ENCODE assay signal across 8 cellular contexts in genomic region chr3:127547761-127548605, GRCh38. TPM values are rescaled to one million over a fixed set of nuclear protein-coding genes. Genes with fewer than 3 reads are reported as not detected.
DNase-seq lines count a peak whose midpoint lies in the region; ATAC-seq and FAIRE-seq lines count a peak whose summit lies in the region.

No MANE protein-coding gene starts in this region.

- H3K27me3 ChIP-seq in mesendoderm (ENCODE audit: insufficient read depth, low read length, poor library complexity): no peaks in the 10 kb centered on the region

- H3K9ac ChIP-seq in mesendoderm (ENCODE audit: low read length): peak overlapping the region; percentile 70

- H3K4me3 ChIP-seq in GM08714 (ENCODE audit: low read length): peak overlapping the region; percentile 44; the same call in 1 of the 2 replicates
- peak overlapping the region; percentile 33 for H3K4me3 ChIP-seq in mesendoderm (ENCODE audit: low read length)

- no peak overlapping the region for H3K4ac ChIP-seq in mesendoderm (ENCODE audit: low read depth, low read length)

- H3K27ac ChIP-seq in mesendoderm (ENCODE audit: low read depth, low read length): no peak overlapping the region

- H3K4me1 Mint-ChIP-seq in effector memory CD8-positive, alpha-beta T cell (ENCODE audit: low read depth in 2 of 2): peaks cover 9 to 16% of the 10 kb centered on the region in 2 donors

- no peak overlapping the region for H3K23ac ChIP-seq in mesendoderm (ENCODE audit: low read length)

- H3K79me1 ChIP-seq in mesendoderm (ENCODE audit: low read length): no peaks in the 10 kb centered on the region

- H3K18ac ChIP-seq in mesendoderm (ENCODE audit: low read length): no peak overlapping the region

- no peaks in the 10 kb centered on the region for H3K36me3 ChIP-seq in mesendoderm (ENCODE audit: control insufficient read depth, insufficient read depth, low read length)

- peak; percentile 76 for ATAC-seq in HG03159 (IDR thresholded peaks at IDR 0.05; ENCODE audit: unreplicated experiment)
- ATAC-seq in effector memory CD8-positive, alpha-beta T cell (replicated peaks): peak; percentile 88

- no peak overlapping the region for H2BK5ac ChIP-seq in mesendoderm (ENCODE audit: low read length)

- H2BK15ac ChIP-seq in mesendoderm (replicated peaks; ENCODE audit: low read depth): no peak overlapping the region

- no peaks in the 10 kb centered on the region for H3K9me3 Mint-ChIP-seq in effector memory CD8-positive, alpha-beta T cell

- H3K27me3 Mint-ChIP-seq in effector memory CD8-positive, alpha-beta T cell: peaks cover 7 to 28% of the 10 kb centered on the region in 2 donors

- H3K4me1 ChIP-seq in mesendoderm (ENCODE audit: control insufficient read depth, low read depth, low read length): peaks cover 3% of the 10 kb centered on the region

- no peak overlapping the region for H2BK120ac ChIP-seq in mesendoderm (ENCODE audit: low read depth, low read length)

- no CpG with 5 or more reads among the region's 42 CpGs for whole genome bisulfite sequencing in mesendoderm (ENCODE audit: extremely low coverage, insufficient coverage, low lambda C conversion rate)

- peak overlapping the region; percentile 67 to 90 for H3K27ac Mint-ChIP-seq in effector memory CD8-positive, alpha-beta T cell

- peak; percentile 22 for DNase-seq in NCI-H748 treated with DMSO at 0.1 percent for 48 hours (lab: John Stamatoyannopoulos, UW)
- peak; percentile 38 to 67 (median 65) for DNase-seq in activated CD8-positive, alpha-beta memory T cell treated with anti-CD3 and anti-CD28 coated beads for 48 hours (ENCODE audit: low read depth in 2 of 3, low spot score in 2 of 3)
- peak; percentile 72 to 75 (median 73) for DNase-seq in effector memory CD8-positive, alpha-beta T cell
- peak; percentile 86 for DNase-seq in mesendoderm
- peak; percentile 50 for DNase-seq in stimulated activated CD8-positive, alpha-beta memory T cell treated with anti-CD3 and anti-CD28 coated beads, Interleukin-15, amount 100 ng/mL, for 1 hour (ENCODE audit: low read depth)
- no peak for DNase-seq in RCC 7860 (ENCODE audit: low spot score)

- H4K8ac ChIP-seq in mesendoderm (ENCODE audit: low read depth, low read length): no peak overlapping the region

- peak overlapping the region; percentile 90 for H3K56ac ChIP-seq in mesendoderm (ENCODE audit: low read length)

- H2AK5ac ChIP-seq in mesendoderm (ENCODE audit: low read length): no peak overlapping the region

- H4K5ac ChIP-seq in mesendoderm (ENCODE audit: low read length): no peak overlapping the region

- peak overlapping the region; percentile 9 for H3K4me2 ChIP-seq in mesendoderm (ENCODE audit: low read length)

- peak overlapping the region; percentile 88 to 90 for H3K4me3 Mint-ChIP-seq in effector memory CD8-positive, alpha-beta T cell

- no peaks in the 10 kb centered on the region for H3K79me2 ChIP-seq in mesendoderm (ENCODE audit: control insufficient read depth, insufficient read depth, low read length)

- no peak for FAIRE-seq in RCC 7860 (lab: Jason Lieb, UNC)

- no peaks in the 10 kb centered on the region for H3K36me3 Mint-ChIP-seq in effector memory CD8-positive, alpha-beta T cell (ENCODE audit: insufficient read depth)

RNA-seq across cellular contexts. Expression of gene TPRA1, which starts 42.5 kb away (rescaled TPM):
- polyA plus RNA-seq in mesendoderm (2013, experiment 1 of 2): 4.3 TPM
- 4.3 TPM for polyA plus RNA-seq in mesendoderm (2013, experiment 2 of 2)

RNA-seq across cellular contexts. Expression of gene MCM2, which starts 50.2 kb away (rescaled TPM):
- 75.8 TPM for polyA plus RNA-seq in mesendoderm (2013, experiment 1 of 2)
- polyA plus RNA-seq in mesendoderm (2013, experiment 2 of 2): 77.5 TPM
